ENCODE assay signal across 1 cellular context in the genomic region with DNA sequence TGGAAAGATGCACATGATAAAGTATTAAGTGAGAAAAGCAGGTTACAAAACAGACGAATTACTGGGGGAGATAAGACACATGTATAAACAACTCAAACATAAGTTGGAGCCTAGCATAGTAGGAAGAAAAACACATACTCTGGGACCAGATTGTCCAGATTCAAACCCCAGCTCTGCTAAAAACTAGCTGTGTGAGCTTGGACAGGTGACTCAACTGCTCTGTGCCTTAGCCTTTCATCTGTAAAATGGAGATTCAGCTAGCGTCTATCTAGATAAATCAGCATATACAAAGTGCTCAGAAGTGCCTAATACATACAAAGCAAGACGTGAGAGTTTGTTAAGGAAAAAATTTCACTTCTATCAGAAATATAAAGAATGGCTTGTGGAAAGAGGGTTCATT.
A peak's percentile ranks its signal among the peaks of the same experiment; 100 is the strongest.
TF ChIP-seq lines count a peak whose summit lies in the region.

No MANE protein-coding gene starts in this region.

TF ChIP-seq in K562, 482 proteins besides CTCF, POLR2A, EP300 and RAD21 (continued from another document):
- TF ChIP-seq TCF7 (IDR thresholded peaks at IDR 0.05; ENCODE audit: borderline replicate concordance), result no peak
- TF ChIP-seq, protein P1, sequence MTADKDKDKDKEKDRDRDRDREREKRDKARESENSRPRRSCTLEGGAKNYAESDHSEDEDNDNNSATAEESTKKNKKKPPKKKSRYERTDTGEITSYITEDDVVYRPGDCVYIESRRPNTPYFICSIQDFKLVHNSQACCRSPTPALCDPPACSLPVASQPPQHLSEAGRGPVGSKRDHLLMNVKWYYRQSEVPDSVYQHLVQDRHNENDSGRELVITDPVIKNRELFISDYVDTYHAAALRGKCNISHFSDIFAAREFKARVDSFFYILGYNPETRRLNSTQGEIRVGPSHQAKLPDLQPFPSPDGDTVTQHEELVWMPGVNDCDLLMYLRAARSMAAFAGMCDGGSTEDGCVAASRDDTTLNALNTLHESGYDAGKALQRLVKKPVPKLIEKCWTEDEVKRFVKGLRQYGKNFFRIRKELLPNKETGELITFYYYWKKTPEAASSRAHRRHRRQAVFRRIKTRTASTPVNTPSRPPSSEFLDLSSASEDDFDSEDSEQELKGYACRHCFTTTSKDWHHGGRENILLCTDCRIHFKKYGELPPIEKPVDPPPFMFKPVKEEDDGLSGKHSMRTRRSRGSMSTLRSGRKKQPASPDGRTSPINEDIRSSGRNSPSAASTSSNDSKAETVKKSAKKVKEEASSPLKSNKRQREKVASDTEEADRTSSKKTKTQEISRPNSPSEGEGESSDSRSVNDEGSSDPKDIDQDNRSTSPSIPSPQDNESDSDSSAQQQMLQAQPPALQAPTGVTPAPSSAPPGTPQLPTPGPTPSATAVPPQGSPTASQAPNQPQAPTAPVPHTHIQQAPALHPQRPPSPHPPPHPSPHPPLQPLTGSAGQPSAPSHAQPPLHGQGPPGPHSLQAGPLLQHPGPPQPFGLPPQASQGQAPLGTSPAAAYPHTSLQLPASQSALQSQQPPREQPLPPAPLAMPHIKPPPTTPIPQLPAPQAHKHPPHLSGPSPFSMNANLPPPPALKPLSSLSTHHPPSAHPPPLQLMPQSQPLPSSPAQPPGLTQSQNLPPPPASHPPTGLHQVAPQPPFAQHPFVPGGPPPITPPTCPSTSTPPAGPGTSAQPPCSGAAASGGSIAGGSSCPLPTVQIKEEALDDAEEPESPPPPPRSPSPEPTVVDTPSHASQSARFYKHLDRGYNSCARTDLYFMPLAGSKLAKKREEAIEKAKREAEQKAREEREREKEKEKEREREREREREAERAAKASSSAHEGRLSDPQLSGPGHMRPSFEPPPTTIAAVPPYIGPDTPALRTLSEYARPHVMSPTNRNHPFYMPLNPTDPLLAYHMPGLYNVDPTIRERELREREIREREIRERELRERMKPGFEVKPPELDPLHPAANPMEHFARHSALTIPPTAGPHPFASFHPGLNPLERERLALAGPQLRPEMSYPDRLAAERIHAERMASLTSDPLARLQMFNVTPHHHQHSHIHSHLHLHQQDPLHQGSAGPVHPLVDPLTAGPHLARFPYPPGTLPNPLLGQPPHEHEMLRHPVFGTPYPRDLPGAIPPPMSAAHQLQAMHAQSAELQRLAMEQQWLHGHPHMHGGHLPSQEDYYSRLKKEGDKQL (CRISPR knock-in tag; IDR thresholded peaks at IDR 0.05; ENCODE audit: borderline replicate concordance), result no peak
- TF ChIP-seq ZNF311 (CRISPR knock-in tag; IDR thresholded peaks at IDR 0.05), result no peak
- TF ChIP-seq KDM1A (IDR thresholded peaks at IDR 0.05), result 0 out of 4 replicates have a peak, but pooled peaks of 1 of the 2 experiments have one; percentile 11
- TF ChIP-seq ZNF778 (CRISPR knock-in tag; IDR thresholded peaks at IDR 0.05), result no peak
- no peak for TF ChIP-seq HEY1 (CRISPR knock-in tag; IDR thresholded peaks at IDR 0.05; ENCODE audit: borderline replicate concordance)
- TF ChIP-seq EZH2 (IDR thresholded peaks at IDR 0.05; ENCODE audit: borderline replicate concordance, low read depth, low read length), result no peak
- TF ChIP-seq ZC3H4 (CRISPR knock-in tag; IDR thresholded peaks at IDR 0.05; ENCODE audit: borderline replicate concordance), result no peak
- no peak for TF ChIP-seq XRCC5 (IDR thresholded peaks at IDR 0.05; ENCODE audit: low read depth, low read length)
- peak; percentile 92 for TF ChIP-seq RBM25 (IDR thresholded peaks at IDR 0.05; ENCODE audit: low read depth, low read length, severe bottlenecking)
- no peak for TF ChIP-seq NFE2L1 (tag; IDR thresholded peaks at IDR 0.05; ENCODE audit: borderline replicate concordance, low read depth)
- TF ChIP-seq EP400 (IDR thresholded peaks at IDR 0.05), result no peak
- no peak for TF ChIP-seq HES1 (IDR thresholded peaks at IDR 0.05; ENCODE audit: low read depth)
- TF ChIP-seq SIX5 (IDR thresholded peaks at IDR 0.05; ENCODE audit: borderline replicate concordance in 1 of 2, insufficient read depth in 1 of 2, low read depth in 1 of 2, low read length in 2 of 2), result no peak
- TF ChIP-seq CCNT2 (IDR thresholded peaks at IDR 0.05; ENCODE audit: borderline replicate concordance, extremely low read depth, insufficient read length, low read depth, low read length), result no peak
- TF ChIP-seq CREBBP (IDR thresholded peaks at IDR 0.05; ENCODE audit: low read depth, low read length), result no peak
- TF ChIP-seq, protein P2, sequence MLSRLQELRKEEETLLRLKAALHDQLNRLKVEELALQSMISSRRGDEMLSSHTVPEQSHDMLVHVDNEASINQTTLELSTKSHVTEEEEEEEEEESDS (CRISPR knock-in tag; IDR thresholded peaks at IDR 0.05), result no peak
- no peak for TF ChIP-seq KAT2B (IDR thresholded peaks at IDR 0.05; ENCODE audit: low read depth, low read length)
- no peak for TF ChIP-seq ATF7 (IDR thresholded peaks at IDR 0.05)
- TF ChIP-seq NR3C1 (CRISPR knock-in tag; IDR thresholded peaks at IDR 0.05), result no peak
- peak; percentile 61; the same call in 1 of the 2 replicates for TF ChIP-seq BCOR (IDR thresholded peaks at IDR 0.05)
- TF ChIP-seq NFIX (CRISPR knock-in tag; IDR thresholded peaks at IDR 0.05; ENCODE audit: low read depth), result no peak
- no peak for TF ChIP-seq ZNF324 (CRISPR knock-in tag; IDR thresholded peaks at IDR 0.05)
- TF ChIP-seq, protein P3, sequence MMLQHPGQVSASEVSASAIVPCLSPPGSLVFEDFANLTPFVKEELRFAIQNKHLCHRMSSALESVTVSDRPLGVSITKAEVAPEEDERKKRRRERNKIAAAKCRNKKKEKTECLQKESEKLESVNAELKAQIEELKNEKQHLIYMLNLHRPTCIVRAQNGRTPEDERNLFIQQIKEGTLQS (IDR thresholded peaks at IDR 0.05), result no peak
- TF ChIP-seq, protein P3 (CRISPR knock-in tag; conservative IDR thresholded peaks at IDR 0.05), result no peak
- no peak for TF ChIP-seq CUX1 (CRISPR knock-in tag; IDR thresholded peaks at IDR 0.05)
TF ChIP-seq in K562: peak in this region for 4.
